ENCODE assay signal across 19 cellular contexts in the genomic region with DNA sequence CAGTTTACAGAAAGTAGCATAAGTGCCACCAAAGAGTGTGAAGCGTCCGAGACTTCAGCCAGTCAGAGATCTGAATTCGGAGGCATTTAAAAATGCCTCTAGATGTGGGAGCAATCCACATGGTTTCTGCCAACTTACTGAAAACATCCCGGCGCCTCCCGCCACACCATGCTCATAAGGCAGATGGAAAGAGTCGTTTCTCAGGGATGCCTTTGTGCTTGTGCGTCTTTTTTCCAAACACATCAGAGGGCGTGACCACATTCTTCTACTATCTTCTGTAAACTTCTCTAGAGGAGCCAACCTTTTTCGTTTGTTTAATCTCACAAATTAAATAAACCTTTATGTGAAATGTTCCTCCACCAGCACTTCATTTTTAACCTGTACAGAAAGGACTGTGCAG.
DNase-seq lines count a peak whose midpoint lies in the region; ATAC-seq and TF ChIP-seq lines count a peak whose summit lies in the region.
"Had no signal": no experiment of that assay in that cellular context is flagged by ENCODE, and none has a peak within 500 bp of the region (broad histone marks: within the 10 kb centered on the region; RNA-seq: fewer than 3 reads in every experiment).

No MANE protein-coding gene starts in this region.

- no peak for TF ChIP-seq POLR2A in tibial nerve (IDR thresholded peaks at IDR 0.05)

- POLR2A ChIA-PET in Caco-2 (lab: Charles Lee): no interaction called here

- 59% methylated on average over 10 of the region's 10 CpGs for WGBS in mesenchymal stem cell
- 46 to 54% methylated on average over 10 of the region's 10 CpGs for WGBS in tibial nerve, 2 donors

- H3K9me3 Mint-ChIP-seq in Caco-2 (ENCODE audit: unreplicated experiment): no peaks in the 10 kb centered on the region
- H3K9me3 Mint-ChIP-seq in endothelial cell (ENCODE audit: unreplicated experiment): no peaks in the 10 kb centered on the region
- H3K9me3 Mint-ChIP-seq: activated T-cell treated with anti-CD3 and anti-CD28 coated beads, Interleukin-2, amount 50 U/mL, for 4 hours; dendritic cell treated with granulocyte-macrophage colony-stimulating factor and Interleukin-4, amounts not matched to agents 40 ng/mL and 50 ng/mL, for 4 days; natural killer cell; T-helper 1 cell treated with Interleukin-12 subunit alpha and Interleukin-12 subunit beta and Interleukin-4 antibody, amounts not matched to agents 30 μg/mL and 1 μg/mL, for 36 hours had no signal

- H3K23ac ChIP-seq in mesenchymal stem cell (ENCODE audit: low read length in 2 of 2): no peak overlapping the region

- H3K4me2 ChIP-seq in mesenchymal stem cell (ENCODE audit: low read length, poor library complexity, severe bottlenecking): no peak overlapping the region

- H3K18ac ChIP-seq in mesenchymal stem cell (ENCODE audit: low read depth in 1 of 2, low read length in 2 of 2): peak overlapping the region; percentile 41 to 58

- H2BK5ac ChIP-seq in mesenchymal stem cell (ENCODE audit: low read depth, low read length, poor library complexity, severe bottlenecking): no peak overlapping the region

- H3K27ac ChIP-seq in mesenchymal stem cell (ENCODE audit: low read length, poor library complexity, severe bottlenecking): no peak overlapping the region
- peak overlapping the region in 3 of 4 donors; percentile 2 to 83 (median 79) for H3K27ac ChIP-seq in tibial nerve
- H3K27ac ChIP-seq: thoracic aorta had no signal

- no peak overlapping the region for H2BK15ac ChIP-seq in mesenchymal stem cell (ENCODE audit: low read depth, poor library complexity, severe bottlenecking)

- no peaks in the 10 kb centered on the region for H3K9me3 ChIP-seq in Caco-2
- H3K9me3 ChIP-seq in mesenchymal stem cell (ENCODE audit: control insufficient read depth, low read length): no peaks in the 10 kb centered on the region
- no peaks in the 10 kb centered on the region for H3K9me3 ChIP-seq in tibial nerve
- H3K9me3 ChIP-seq: thoracic aorta had no signal

- peak overlapping the region in 1 of 2 experiments; percentile 25 for H3K4ac ChIP-seq in mesenchymal stem cell (ENCODE audit: low read depth in 1 of 2, low read length in 2 of 2)

- H3K4me1 ChIP-seq in Caco-2: peaks cover 37% of the 10 kb centered on the region
- H3K4me1 ChIP-seq in mesenchymal stem cell (ENCODE audit: control insufficient read depth, insufficient read depth, low read depth, low read length): peaks cover 7% of the 10 kb centered on the region
- peaks cover 0 to 71% (median 22%) of the 10 kb centered on the region in 4 donors for H3K4me1 ChIP-seq in tibial nerve

- H4K91ac ChIP-seq in mesenchymal stem cell (ENCODE audit: low read length): no peak overlapping the region

- H3K27me3 ChIP-seq in Caco-2 (replicated peaks; ENCODE audit: control insufficient read depth, insufficient read depth, low read length) (no peaks in the 10 kb centered on the region), mesenchymal stem cell (ENCODE audit: control insufficient read depth in 1 of 2, insufficient read depth in 1 of 2, low read length in 2 of 2) (no peaks in the 10 kb centered on the region), tibial nerve (no peaks in the 10 kb centered on the region)

- H3K79me1 ChIP-seq in mesenchymal stem cell (replicated peaks; ENCODE audit: low read length, poor library complexity, severe bottlenecking): no peaks in the 10 kb centered on the region

- no peak overlapping the region for H3K9ac ChIP-seq in mesenchymal stem cell (ENCODE audit: low read length)

- ATAC-seq in HG03342 (IDR thresholded peaks at IDR 0.05; ENCODE audit: unreplicated experiment) (no peak), HG02973 (IDR thresholded peaks at IDR 0.05; ENCODE audit: unreplicated experiment) (no peak)
- ATAC-seq: activated CD8-positive, alpha-beta T cell treated with anti-CD3 and anti-CD28 coated beads, Interleukin-2, amount 10 ng/mL, durations not matched to agents 7 days and 5 days; activated T-cell treated with anti-CD3 and anti-CD28 coated beads, Interleukin-2, amount 50 U/mL, for 4 hours; natural killer cell had no signal

- H2BK12ac ChIP-seq in mesenchymal stem cell (ENCODE audit: low read length in 2 of 2): peak overlapping the region; percentile 34 to 44

- H3K4me3 ChIP-seq in Caco-2 (ENCODE audit: low read depth, low read length) (no peak overlapping the region), mesenchymal stem cell (ENCODE audit: insufficient read depth in 1 of 2, low read depth in 1 of 2, low read length in 2 of 2) (no peak overlapping the region), tibial nerve (no peak overlapping the region)
- H3K4me3 ChIP-seq: thoracic aorta had no signal

- no peak overlapping the region for H3K14ac ChIP-seq in mesenchymal stem cell (ENCODE audit: low read length in 2 of 2)

- TF ChIP-seq CTCF in Caco-2 (IDR thresholded peaks at IDR 0.05; ENCODE audit: insufficient read depth in 1 of 2, low read depth in 1 of 2, low read length in 1 of 2, severe bottlenecking in 1 of 2, unreplicated experiment in 1 of 2) (no peak), endothelial cell (IDR thresholded peaks at IDR 0.05; ENCODE audit: unreplicated experiment) (no peak), tibial nerve (IDR thresholded peaks at IDR 0.05) (no peak)

- no peaks in the 10 kb centered on the region for H3K27me3 Mint-ChIP-seq in Caco-2 (ENCODE audit: insufficient read depth, unreplicated experiment)
- peaks cover 2% of the 10 kb centered on the region for H3K27me3 Mint-ChIP-seq in endothelial cell (ENCODE audit: unreplicated experiment)

- H3K36me3 Mint-ChIP-seq in Caco-2 (ENCODE audit: insufficient read depth, unreplicated experiment) (peaks cover 31% of the 10 kb centered on the region), endothelial cell (ENCODE audit: low read depth, unreplicated experiment) (peaks cover 26% of the 10 kb centered on the region)
- H3K36me3 Mint-ChIP-seq: activated naive CD8-positive, alpha-beta T cell; natural killer cell had no signal

- H2AK5ac ChIP-seq in mesenchymal stem cell (ENCODE audit: low read length, severe bottlenecking): no peak overlapping the region

- DNase-seq in Caco-2: peak; percentile 47 to 62
- DNase-seq in endothelial cell (ENCODE audit: low spot score): no peak
- peak; percentile 48 for DNase-seq in mesenchymal stem cell
- DNase-seq in tibial nerve (ENCODE audit: low spot score in 2 of 2): no peak
- no peak for DNase-seq in NCI-H1092 (lab: John Stamatoyannopoulos, UW)
- DNase-seq in GM03348 (ENCODE audit: low spot score): no peak
- DNase-seq: activated CD8-positive, alpha-beta T cell treated with anti-CD3 and anti-CD28 coated beads, Interleukin-2, amount 10 ng/mL, durations not matched to agents 7 days and 5 days; activated T-cell treated with anti-CD3 and anti-CD28 coated beads, Interleukin-2, amount 50 U/mL, for 4 hours; GOT3; MV-4-11; natural killer cell; NCI-H2081 treated with DMSO at 0.1 percent for 48 hours; Right ventricle myocardium superior had no signal

- BruUV-seq in Caco-2 (replicated peaks; lab: Mats Ljungman, UMichigan): no TSS peak

- no peak overlapping the region for H2BK120ac ChIP-seq in mesenchymal stem cell (ENCODE audit: low read depth, low read length)

- CTCF ChIA-PET in Caco-2 (lab: Charles Lee): interaction anchor here (0.6 kb wide), 1 partner anchor 16 kb away, joined by 8 read pairs; no protein-coding TSS in a partner anchor

- TF ChIP-seq EP300 in tibial nerve (IDR thresholded peaks at IDR 0.05): peak in 1 of 2 donors; percentile 6

- no peak overlapping the region for H2AFZ ChIP-seq in mesenchymal stem cell (ENCODE audit: low read depth, low read length)

- H4K8ac ChIP-seq in mesenchymal stem cell (ENCODE audit: low read length): no peak overlapping the region

- peaks cover 31% of the 10 kb centered on the region for H3K4me1 Mint-ChIP-seq in Caco-2 (ENCODE audit: low read depth, unreplicated experiment)
- peaks cover 47% of the 10 kb centered on the region for H3K4me1 Mint-ChIP-seq in endothelial cell (ENCODE audit: unreplicated experiment)

- intact Hi-C loops in Caco-2 (cut with micrococcal nuclease; ENCODE audit: unreplicated experiment): loop anchor here (1.0 to 2.0 kb wide), 2 partner anchors 36 to 155 kb away; no protein-coding TSS in a partner anchor

- H3K36me3 ChIP-seq in Caco-2 (ENCODE audit: control insufficient read depth, insufficient read depth, low read length) (no peaks in the 10 kb centered on the region), mesenchymal stem cell (ENCODE audit: control insufficient read depth in 1 of 2, insufficient read depth in 2 of 2, low read depth in 1 of 2, low read length in 2 of 2) (peaks cover 11 to 29% of the 10 kb centered on the region in 2 experiments), tibial nerve (peaks cover 0 to 27% (median 0%) of the 10 kb centered on the region in 3 donors)
- H3K36me3 ChIP-seq: thoracic aorta had no signal

- H3K4me3 Mint-ChIP-seq in Caco-2 (ENCODE audit: unreplicated experiment) (peak overlapping the region; percentile 38), endothelial cell (ENCODE audit: unreplicated experiment) (no peak overlapping the region)
- H3K4me3 Mint-ChIP-seq: activated CD8-positive, alpha-beta T cell treated with anti-CD3 and anti-CD28 coated beads, Interleukin-2, amount 10 ng/mL, durations not matched to agents 7 days and 5 days; activated naive CD8-positive, alpha-beta T cell; activated T-cell treated with anti-CD3 and anti-CD28 coated beads, Interleukin-2, amount 50 U/mL, for 4 hours; dendritic cell treated with granulocyte-macrophage colony-stimulating factor and Interleukin-4, amounts not matched to agents 40 ng/mL and 50 ng/mL, for 4 days; natural killer cell; T-helper 1 cell treated with Interleukin-12 subunit alpha and Interleukin-12 subunit beta and Interleukin-4 antibody, amounts not matched to agents 30 μg/mL and 1 μg/mL, for 36 hours had no signal

- H3K27ac Mint-ChIP-seq in Caco-2 (ENCODE audit: unreplicated experiment): peak overlapping the region; percentile 80
- peak overlapping the region; percentile 86 for H3K27ac Mint-ChIP-seq in endothelial cell (ENCODE audit: unreplicated experiment)
- H3K27ac Mint-ChIP-seq: activated CD8-positive, alpha-beta T cell treated with anti-CD3 and anti-CD28 coated beads, Interleukin-2, amount 10 ng/mL, durations not matched to agents 7 days and 5 days; activated naive CD8-positive, alpha-beta T cell; dendritic cell treated with granulocyte-macrophage colony-stimulating factor and Interleukin-4, amounts not matched to agents 40 ng/mL and 50 ng/mL, for 4 days; natural killer cell; T-helper 1 cell treated with Interleukin-12 subunit alpha and Interleukin-12 subunit beta and Interleukin-4 antibody, amounts not matched to agents 30 μg/mL and 1 μg/mL, for 36 hours had no signal

Comparison
In these comparisons a context has a peak if more than half of its experiments do, and no peak if none do; other contexts are left out.
1. DNase-seq: peak in Caco-2 (2 of 2) and mesenchymal stem cell (single experiment); none in endothelial cell (single experiment), tibial nerve (0 of 2), NCI-H1092 (single experiment) and GM03348 (single experiment).